Comparison of ENCODE assay signal across 19 cellular contexts in genomic region chr11:18790820-18791174, GRCh38. TPM values are rescaled to one million over a fixed set of nuclear protein-coding genes. Genes with fewer than 3 reads are reported as not detected.
DNase-seq lines count a peak whose midpoint lies in the region; ATAC-seq and TF ChIP-seq lines count a peak whose summit lies in the region.
"Had no signal": no experiment of that assay in that cellular context is flagged by ENCODE, and none has a peak within 500 bp of the region (broad histone marks: within the 10 kb centered on the region; RNA-seq: fewer than 3 reads in every experiment).

No MANE protein-coding gene starts in this region.

- TF ChIP-seq POLR2A in heart left ventricle (IDR thresholded peaks at IDR 0.05) = no peak

- H3K9me3 Mint-ChIP-seq in endodermal cell (no peaks in the 10 kb centered on the region), nephron (no peaks in the 10 kb centered on the region), type B pancreatic cell (no peaks in the 10 kb centered on the region)
- H3K9me3 Mint-ChIP-seq: activated CD4-positive, alpha-beta memory T cell treated with anti-CD3 and anti-CD28 coated beads, Interleukin-2, amount 10 ng/mL, durations not matched to agents 7 days and 5 days; activated naive CD8-positive, alpha-beta T cell treated with anti-CD3 and anti-CD28 coated beads, Interleukin-2, amount 50 U/mL, for 24 hours; activated T-cell treated with anti-CD3 and anti-CD28 coated beads, Interleukin-2, amount 50 U/mL, for 72 hours had no signal

- H3K4me1 ChIP-seq in heart left ventricle = peaks cover 0 to 24% (median 7%) of the 10 kb centered on the region in 12 donors
- no peaks in the 10 kb centered on the region for H3K4me1 ChIP-seq in endodermal cell (ENCODE audit: control insufficient read depth, insufficient read depth, low read length)

- no peaks in the 10 kb centered on the region for H3K9me3 ChIP-seq in heart left ventricle
- no peaks in the 10 kb centered on the region for H3K9me3 ChIP-seq in endodermal cell (ENCODE audit: control insufficient read depth, low read length)

- H3K4me3 ChIP-seq in heart left ventricle = peak overlapping the region; percentile 37 to 73 (median 56)
- H3K4me3 ChIP-seq in endodermal cell (ENCODE audit: low read length) = peak overlapping the region; percentile 84

- DNase-seq in heart left ventricle (no peak), left cardiac atrium (no peak), endodermal cell (peak; percentile 79), type B pancreatic cell (ENCODE audit: extremely low spot score, unreplicated experiment) (no peak), RPMI8226 (no peak), NCI-H345 treated with DMSO at 0.1 percent for 48 hours (lab: John Stamatoyannopoulos, UW; ENCODE audit: unreplicated experiment) (no peak)
- DNase-seq: activated CD4-positive, alpha-beta memory T cell treated with anti-CD3 and anti-CD28 coated beads, Interleukin-2, amount 10 ng/mL, durations not matched to agents 7 days and 5 days; activated naive CD8-positive, alpha-beta T cell treated with anti-CD3 and anti-CD28 coated beads, Interleukin-2, amount 50 U/mL, for 24 hours; activated T-cell treated with anti-CD3 and anti-CD28 coated beads, Interleukin-2, amount 50 U/mL, for 72 hours; CD4-positive, alpha-beta memory T cell; IMR-90; NCI-H1694 treated with DMSO at 0.1 percent for 48 hours; NCI-H524; stimulated activated naive CD4-positive, alpha-beta T cell treated with Interleukin-2 at 50 U/mL for 16 hours had no signal

- peaks cover 71% of the 10 kb centered on the region for H3K27me3 Mint-ChIP-seq in endodermal cell (ENCODE audit: insufficient read depth)
- peaks cover 78% of the 10 kb centered on the region for H3K27me3 Mint-ChIP-seq in nephron (ENCODE audit: low read depth)
- peaks cover 88% of the 10 kb centered on the region for H3K27me3 Mint-ChIP-seq in type B pancreatic cell

- TF ChIP-seq CTCF in heart left ventricle (IDR thresholded peaks at IDR 0.05) = no peak
- no peak for TF ChIP-seq CTCF in endodermal cell (conservative IDR thresholded peaks at IDR 0.05)
- TF ChIP-seq CTCF in nephron (IDR thresholded peaks at IDR 0.05; ENCODE audit: unreplicated experiment in 3 of 3) = no peak
- no peak for TF ChIP-seq CTCF in type B pancreatic cell (conservative IDR thresholded peaks at IDR 0.05)

- H3K9ac ChIP-seq in endodermal cell (ENCODE audit: extremely low read depth, low read length, poor library complexity, severe bottlenecking) = peak overlapping the region; percentile 3

- H3K27ac Mint-ChIP-seq in endodermal cell (no peak overlapping the region), nephron (no peak overlapping the region), type B pancreatic cell (no peak overlapping the region)
- H3K27ac Mint-ChIP-seq: activated CD4-positive, alpha-beta memory T cell treated with anti-CD3 and anti-CD28 coated beads, Interleukin-2, amount 10 ng/mL, durations not matched to agents 7 days and 5 days; activated naive CD8-positive, alpha-beta T cell treated with anti-CD3 and anti-CD28 coated beads, Interleukin-2, amount 50 U/mL, for 24 hours; activated T-cell treated with anti-CD3 and anti-CD28 coated beads, Interleukin-2, amount 50 U/mL, for 72 hours; CD4-positive, alpha-beta memory T cell had no signal

- H3K4me1 Mint-ChIP-seq in endodermal cell = peaks cover 35% of the 10 kb centered on the region
- no peaks in the 10 kb centered on the region for H3K4me1 Mint-ChIP-seq in nephron
- H3K4me1 Mint-ChIP-seq in type B pancreatic cell (ENCODE audit: unreplicated experiment) = peaks cover 5% of the 10 kb centered on the region
- H3K4me1 Mint-ChIP-seq: activated naive CD8-positive, alpha-beta T cell treated with anti-CD3 and anti-CD28 coated beads, Interleukin-2, amount 50 U/mL, for 24 hours had no signal

- peaks cover 2% of the 10 kb centered on the region for H3K36me3 Mint-ChIP-seq in endodermal cell (ENCODE audit: low read depth)
- H3K36me3 Mint-ChIP-seq in nephron (ENCODE audit: low read depth) = no peaks in the 10 kb centered on the region
- H3K36me3 Mint-ChIP-seq in type B pancreatic cell = no peaks in the 10 kb centered on the region
- H3K36me3 Mint-ChIP-seq: CD4-positive, alpha-beta memory T cell had no signal

- H3K27me3 ChIP-seq in heart left ventricle (peaks cover 7 to 53% (median 25%) of the 10 kb centered on the region in 9 donors), endodermal cell (ENCODE audit: control insufficient read depth, insufficient read depth, low read length, poor library complexity, severe bottlenecking) (peaks cover 45% of the 10 kb centered on the region)

- ATAC-seq in heart left ventricle (no peak), left cardiac atrium (no peak), HG03457 (IDR thresholded peaks at IDR 0.05; ENCODE audit: unreplicated experiment) (no peak)
- ATAC-seq: activated naive CD8-positive, alpha-beta T cell treated with anti-CD3 and anti-CD28 coated beads, Interleukin-2, amount 50 U/mL, for 24 hours; activated T-cell treated with anti-CD3 and anti-CD28 coated beads, Interleukin-2, amount 50 U/mL, for 72 hours had no signal

- 10 to 15% (median 11%) methylated on average over 7 to 14 of the region's 14 CpGs for WGBS in heart left ventricle, 4 donors
- WGBS in endodermal cell (ENCODE audit: insufficient coverage in 1 of 2, insufficient read length in 1 of 2), 2 experiments = 11 to 12% methylated on average over 11 to 14 of the region's 14 CpGs

- peak overlapping the region; percentile 71 for H3K4me3 Mint-ChIP-seq in endodermal cell
- peak overlapping the region; percentile 55 to 65 (median 65) for H3K4me3 Mint-ChIP-seq in nephron
- peak overlapping the region; percentile 64 for H3K4me3 Mint-ChIP-seq in type B pancreatic cell
- H3K4me3 Mint-ChIP-seq: activated CD4-positive, alpha-beta memory T cell treated with anti-CD3 and anti-CD28 coated beads, Interleukin-2, amount 10 ng/mL, durations not matched to agents 7 days and 5 days; activated naive CD8-positive, alpha-beta T cell treated with anti-CD3 and anti-CD28 coated beads, Interleukin-2, amount 50 U/mL, for 24 hours; activated T-cell treated with anti-CD3 and anti-CD28 coated beads, Interleukin-2, amount 50 U/mL, for 72 hours had no signal

- H3K27ac ChIP-seq in heart left ventricle (peak overlapping the region in 6 of 12 donors; percentile 31 to 68 (median 54)), endodermal cell (ENCODE audit: low read depth, low read length) (no peak overlapping the region)

- H3K36me3 ChIP-seq in heart left ventricle = no peaks in the 10 kb centered on the region
- H3K36me3 ChIP-seq in endodermal cell (ENCODE audit: control insufficient read depth, insufficient read depth, low read length) = no peaks in the 10 kb centered on the region

- intact Hi-C loops in heart left ventricle (cut with DNase I) = no loop called here
- intact Hi-C loops in left cardiac atrium (cut with DNase I) = no loop called here

RNA-seq across cellular contexts. Expression of gene PTPN5, which starts 0.8 kb away (rescaled TPM):
- total RNA-seq in heart left ventricle (10 to 100 TPM in 1 of 9 donors, 1 to 10 TPM in 8; 2.3 to 18.5 (median 5.8) TPM), left cardiac atrium (1 to 10 TPM in 1 of 2 donors, under 1 TPM in 1; 0.41 to 2.3 TPM), endodermal cell (10 to 100 TPM; 27.6 to 51.0 TPM), type B pancreatic cell (ENCODE audit: low replicate concordance) (0.48 and 1.7 TPM in 2 replicates)
- polyA plus RNA-seq in heart left ventricle = 1 to 10 TPM; 4.7 to 5.4 TPM
- polyA plus RNA-seq in endodermal cell (2013, experiment 1 of 2) = 4.7 TPM
- polyA plus RNA-seq in endodermal cell (2013, experiment 2 of 2) = 5.1 TPM
- total RNA-seq: activated CD4-positive, alpha-beta memory T cell treated with anti-CD3 and anti-CD28 coated beads, Interleukin-2, amount 10 ng/mL, durations not matched to agents 7 days and 5 days; activated T-cell treated with anti-CD3 and anti-CD28 coated beads, Interleukin-2, amount 50 U/mL, for 72 hours; CD4-positive, alpha-beta memory T cell; fibroblast of villous mesenchyme; IMR-90; mononuclear cell had no signal
- polyA plus RNA-seq: AG04450; CD4-positive, alpha-beta memory T cell; IMR-90 had no signal
